21 cellular contexts compared by ENCODE assay signal in the genomic region with DNA sequence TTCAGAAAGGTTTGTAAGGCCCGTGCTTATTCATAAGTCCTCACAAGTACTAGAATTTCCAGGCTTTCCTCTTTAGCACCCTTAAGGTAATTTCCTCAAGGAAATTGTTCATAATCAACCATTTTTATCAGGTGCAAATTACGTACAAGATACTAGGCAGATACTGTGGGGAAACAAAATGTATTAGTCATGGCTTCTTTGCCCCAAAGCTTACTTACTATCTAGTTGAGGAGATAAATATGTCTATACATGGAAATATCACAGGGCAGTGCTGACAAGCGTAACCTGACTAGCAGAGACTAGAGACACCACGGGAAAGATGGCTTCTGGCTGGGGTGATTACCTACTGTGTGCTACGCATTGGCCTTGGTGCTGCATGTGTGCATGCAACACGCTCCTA. TPM values are rescaled to one million over a fixed set of nuclear protein-coding genes. Genes with fewer than 3 reads are reported as not detected.
DNase-seq lines count a peak whose midpoint lies in the region; ATAC-seq and TF ChIP-seq lines count a peak whose summit lies in the region.
"Had no signal": no experiment of that assay in that cellular context is flagged by ENCODE, and none has a peak within 500 bp of the region (broad histone marks: within the 10 kb centered on the region; RNA-seq: fewer than 3 reads in every experiment).

No MANE protein-coding gene starts in this region.

- H3K36me3 Mint-ChIP-seq in T-helper 1 cell treated with Interleukin-12 subunit alpha and Interleukin-12 subunit beta and Interleukin-4 antibody, amounts not matched to agents 30 μg/mL and 1 μg/mL, for 36 hours (ENCODE audit: low read depth): peaks cover 69% of the 10 kb centered on the region
- peaks cover 18% of the 10 kb centered on the region for H3K36me3 Mint-ChIP-seq in T-helper 17 cell (ENCODE audit: low read depth)

- no peaks in the 10 kb centered on the region for H3K9me2 ChIP-seq in hepatocyte (replicated peaks; ENCODE audit: insufficient read depth)

- H3K36me3 ChIP-seq in hepatocyte (replicated peaks; ENCODE audit: insufficient read depth, low read depth): peaks cover 5% of the 10 kb centered on the region

- peaks cover 71% of the 10 kb centered on the region for H3K79me2 ChIP-seq in hepatocyte

- no peak for TF ChIP-seq CTCF in hepatocyte (IDR thresholded peaks at IDR 0.05; ENCODE audit: poor library complexity)

- H3K4me3 Mint-ChIP-seq in T-helper 1 cell treated with Interleukin-12 subunit alpha and Interleukin-12 subunit beta and Interleukin-4 antibody, amounts not matched to agents 30 μg/mL and 1 μg/mL, for 36 hours: no peak overlapping the region
- H3K4me3 Mint-ChIP-seq in T-helper 17 cell: peak overlapping the region; percentile 15
- H3K4me3 Mint-ChIP-seq: activated T-cell treated with anti-CD3 and anti-CD28 coated beads, Interleukin-2, amount 50 U/mL, for 4 hours had no signal

- peaks cover 51% of the 10 kb centered on the region for H3K4me1 Mint-ChIP-seq in T-helper 1 cell treated with Interleukin-12 subunit alpha and Interleukin-12 subunit beta and Interleukin-4 antibody, amounts not matched to agents 30 μg/mL and 1 μg/mL, for 36 hours (ENCODE audit: low read depth)
- H3K4me1 Mint-ChIP-seq in T-helper 17 cell: peaks cover 55% of the 10 kb centered on the region

- 85% methylated on average over 6 of the region's 6 CpGs for WGBS in hepatocyte (ENCODE audit: low lambda C conversion rate, missing lambda C conversion rate)

- H3K27me3 Mint-ChIP-seq in T-helper 1 cell treated with Interleukin-12 subunit alpha and Interleukin-12 subunit beta and Interleukin-4 antibody, amounts not matched to agents 30 μg/mL and 1 μg/mL, for 36 hours (ENCODE audit: low read depth): no peaks in the 10 kb centered on the region
- no peaks in the 10 kb centered on the region for H3K27me3 Mint-ChIP-seq in T-helper 17 cell

- ATAC-seq in T-helper 17 cell (no peak), HG03565 (IDR thresholded peaks at IDR 0.05; ENCODE audit: unreplicated experiment) (no peak)
- ATAC-seq: activated T-cell treated with anti-CD3 and anti-CD28 coated beads, Interleukin-2, amount 50 U/mL, for 4 hours had no signal

- H3K27ac Mint-ChIP-seq in T-helper 1 cell treated with Interleukin-12 subunit alpha and Interleukin-12 subunit beta and Interleukin-4 antibody, amounts not matched to agents 30 μg/mL and 1 μg/mL, for 36 hours: peak overlapping the region; percentile 47
- H3K27ac Mint-ChIP-seq in T-helper 17 cell: peak overlapping the region; percentile 88

- H3K4me3 ChIP-seq in hepatocyte (no peak overlapping the region), skin epidermis (no peak overlapping the region)
- H3K4me3 ChIP-seq: tibial artery had no signal

- no peaks in the 10 kb centered on the region for H4K20me1 ChIP-seq in hepatocyte (ENCODE audit: insufficient read depth, poor library complexity, severe bottlenecking)

- H3K4me1 ChIP-seq in hepatocyte (ENCODE audit: insufficient read depth): peaks cover 30% of the 10 kb centered on the region

- no peak overlapping the region for H3K4me2 ChIP-seq in hepatocyte

- no peaks in the 10 kb centered on the region for H3K27me3 ChIP-seq in hepatocyte
- H3K27me3 ChIP-seq: tibial artery had no signal

- H3K27ac ChIP-seq in hepatocyte: peak overlapping the region; percentile 95
- peak overlapping the region in 11 of 21 experiments; percentile 31 to 64 (median 58) for H3K27ac ChIP-seq in skin epidermis
- H3K27ac ChIP-seq: 22Rv1, tibial artery had no signal

- H2AFZ ChIP-seq in hepatocyte: no peak overlapping the region

- DNase-seq in T-helper 1 cell (no peak), T-helper 17 cell (no peak), hepatocyte (ENCODE audit: low spot score) (no peak), inferior parietal cortex (ENCODE audit: extremely low spot score) (no peak)
- DNase-seq in stimulated activated CD8-positive, alpha-beta memory T cell treated with anti-CD3 and anti-CD28 coated beads, Interleukin-4, amount 100 ng/mL, for 48 hours: no peak
- DNase-seq: activated CD4-positive, alpha-beta T cell treated with anti-CD3 and anti-CD28 coated beads for 1 hour; activated T-cell treated with anti-CD3 and anti-CD28 coated beads, Interleukin-2, amount 50 U/mL, for 4 hours; amygdala; cerebellar nuclear complex; islet precursor cell; MV-4-11; NCI-H1930; NCI-H510A; right cardiac atrium; SHP77 treated with DMSO at 0.1 percent for 48 hours; stimulated activated CD4-positive, alpha-beta T cell treated with anti-CD3 and anti-CD28 coated beads, Interleukin-2, amount 100 ng/mL, for 24 hours; tibial artery had no signal

- no peaks in the 10 kb centered on the region for H3K9me3 Mint-ChIP-seq in T-helper 1 cell treated with Interleukin-12 subunit alpha and Interleukin-12 subunit beta and Interleukin-4 antibody, amounts not matched to agents 30 μg/mL and 1 μg/mL, for 36 hours
- H3K9me3 Mint-ChIP-seq: activated T-cell treated with anti-CD3 and anti-CD28 coated beads, Interleukin-2, amount 50 U/mL, for 4 hours had no signal

- no peaks in the 10 kb centered on the region for H3K9me3 ChIP-seq in T-helper 17 cell (ENCODE audit: control insufficient read depth, low read length, poor library complexity, severe bottlenecking)
- H3K9me3 ChIP-seq in hepatocyte (ENCODE audit: low read depth): no peaks in the 10 kb centered on the region
- H3K9me3 ChIP-seq: tibial artery had no signal

RNA-seq across cellular contexts. Expression of gene MAX, which starts 22.5 kb away (rescaled TPM):
- total RNA-seq in T-helper 17 cell (100 to 1,000 TPM; 167 to 312 TPM), hepatocyte (53.5 and 54.3 TPM in 2 replicates)
- polyA plus RNA-seq in hepatocyte: 70.5 and 86.5 TPM in 2 replicates
